In genomic region chr2:114699423-114699944, GRCh38 we compare ENCODE assay signal across 14 cellular contexts.
DNase-seq lines count a peak whose midpoint lies in the region; ATAC-seq and TF ChIP-seq lines count a peak whose summit lies in the region.
"Had no signal": no experiment of that assay in that cellular context is flagged by ENCODE, and none has a peak within 500 bp of the region (broad histone marks: within the 10 kb centered on the region; RNA-seq: fewer than 3 reads in every experiment).

No MANE protein-coding gene starts in this region.

- H3K27me3 Mint-ChIP-seq in endodermal cell (ENCODE audit: insufficient read depth), result no peaks in the 10 kb centered on the region
- H3K27me3 Mint-ChIP-seq: CD4-positive, alpha-beta T cell; IgD-negative memory B cell had no signal

- H3K9ac ChIP-seq in endodermal cell (ENCODE audit: extremely low read depth, low read length, poor library complexity, severe bottlenecking), result no peak overlapping the region
- H3K9ac ChIP-seq: BLaER1 treated with 17β-estradiol and CSF1 and Interleukin-3, amounts not matched to agents 10 nM and 100 nM had no signal

- peak overlapping the region; percentile 52 for H2AFZ ChIP-seq in neuron (ENCODE audit: low read depth, low read length)

- DNase-seq in NOMO-1 treated with DMSO at 0.1 percent for 48 hours (lab: John Stamatoyannopoulos, UW; ENCODE audit: unreplicated experiment) (peak; percentile 10), NOMO-1 (lab: John Stamatoyannopoulos, UW; ENCODE audit: unreplicated experiment in 2 of 2) (no peak), OCI-M1 (lab: John Stamatoyannopoulos, UW) (peak; percentile 2), CD1c-positive myeloid dendritic cell (ENCODE audit: extremely low spot score) (no peak), endodermal cell (no peak), Right ventricle myocardium superior (no peak)
- DNase-seq: ACHN; CD4-positive, alpha-beta T cell; DMS153; HCEC 1CT; HFFc6 had no signal

- H3K36me3 ChIP-seq in neuron (ENCODE audit: insufficient read depth, low read length) (no peaks in the 10 kb centered on the region), endodermal cell (ENCODE audit: control insufficient read depth, insufficient read depth, low read length) (no peaks in the 10 kb centered on the region)
- H3K36me3 ChIP-seq: BLaER1 treated with 17β-estradiol and CSF1 and Interleukin-3, amounts not matched to agents 10 nM and 100 nM had no signal

- intact Hi-C loops in Right ventricle myocardium superior (cut with DNase I), result no loop called here

- H3K36me3 Mint-ChIP-seq in endodermal cell (ENCODE audit: low read depth), result no peaks in the 10 kb centered on the region
- H3K36me3 Mint-ChIP-seq: IgD-negative memory B cell had no signal

- H3K9me3 ChIP-seq in neuron (ENCODE audit: low read length) (no peaks in the 10 kb centered on the region), endodermal cell (ENCODE audit: control insufficient read depth, low read length) (peaks cover under 1% of the 10 kb centered on the region)
- H3K9me3 ChIP-seq: BLaER1 treated with 17β-estradiol and CSF1 and Interleukin-3, amounts not matched to agents 10 nM and 100 nM had no signal

- no peaks in the 10 kb centered on the region for H3K9me3 Mint-ChIP-seq in endodermal cell
- H3K9me3 Mint-ChIP-seq: CD4-positive, alpha-beta T cell had no signal

- peaks cover 17% of the 10 kb centered on the region for H3K4me1 Mint-ChIP-seq in endodermal cell
- H3K4me1 Mint-ChIP-seq: IgD-negative memory B cell had no signal

- ATAC-seq in Right ventricle myocardium superior (ENCODE audit: poor library complexity), result no peak

- H3K4me1 ChIP-seq in neuron (ENCODE audit: insufficient read depth, low read length) (peaks cover 16% of the 10 kb centered on the region), endodermal cell (ENCODE audit: control insufficient read depth, insufficient read depth, low read length) (peaks cover 7% of the 10 kb centered on the region)
- H3K4me1 ChIP-seq: BLaER1 treated with 17β-estradiol and CSF1 and Interleukin-3, amounts not matched to agents 10 nM and 100 nM had no signal

- no peak overlapping the region for H3K27ac ChIP-seq in endodermal cell (ENCODE audit: low read depth, low read length)
- H3K27ac ChIP-seq: BLaER1 treated with 17β-estradiol and CSF1 and Interleukin-3, amounts not matched to agents 10 nM and 100 nM had no signal

- no peak overlapping the region for H3K27ac Mint-ChIP-seq in endodermal cell
- H3K27ac Mint-ChIP-seq: CD4-positive, alpha-beta T cell; HFFc6; IgD-negative memory B cell had no signal

- 92 to 100% methylated on average over 2 of the region's 2 CpGs for WGBS in endodermal cell (ENCODE audit: insufficient coverage in 1 of 2, insufficient read length in 1 of 2), 2 experiments

- H3K4me3 Mint-ChIP-seq in endodermal cell, result no peak overlapping the region
- H3K4me3 Mint-ChIP-seq: CD4-positive, alpha-beta T cell; HFFc6; IgD-negative memory B cell had no signal

- H3K27me3 ChIP-seq in neuron (ENCODE audit: insufficient read depth, low read length) (no peaks in the 10 kb centered on the region), endodermal cell (ENCODE audit: control insufficient read depth, insufficient read depth, low read length, poor library complexity, severe bottlenecking) (no peaks in the 10 kb centered on the region)
- H3K27me3 ChIP-seq: BLaER1 treated with 17β-estradiol and CSF1 and Interleukin-3, amounts not matched to agents 10 nM and 100 nM had no signal

- H3K4me3 ChIP-seq in neuron (ENCODE audit: low read length) (no peak overlapping the region), endodermal cell (ENCODE audit: low read length) (no peak overlapping the region)
- H3K4me3 ChIP-seq: BLaER1 treated with 17β-estradiol and CSF1 and Interleukin-3, amounts not matched to agents 10 nM and 100 nM had no signal

- TF ChIP-seq CTCF in endodermal cell (conservative IDR thresholded peaks at IDR 0.05), result no peak

Comparison
In these comparisons a context has a peak if more than half of its experiments do, and no peak if none do; other contexts are left out.
1. DNase-seq: peak in NOMO-1 treated with DMSO at 0.1 percent for 48 hours (single experiment) and OCI-M1 (single experiment); none in NOMO-1 (0 of 2), CD1c-positive myeloid dendritic cell (single experiment), endodermal cell (single experiment) and Right ventricle myocardium superior (single experiment).